8 cellular contexts compared by ENCODE assay signal in genomic region chr1:27099904-27100796, GRCh38. TPM values are rescaled to one million over a fixed set of nuclear protein-coding genes. Genes with fewer than 3 reads are reported as not detected.
DNase-seq lines count a peak whose midpoint lies in the region; TF ChIP-seq lines count a peak whose summit lies in the region.

No MANE protein-coding gene starts in this region.

- intact Hi-C loops in CD14-positive monocyte (cut with micrococcal nuclease), result loop anchor here (5.0 to 10.0 kb wide), 3 partner anchors 97 to 295 kb away; partner anchors contain the start of gene GPR3 (in 1 of the 2)

- H3K27ac Mint-ChIP-seq in CD14-positive monocyte, result peak overlapping the region; percentile 93 to 98 (median 97)

- H3K4me1 ChIP-seq in NT2/D1 (ENCODE audit: insufficient read depth, insufficient read length) (peaks cover 29% of the 10 kb centered on the region), esophagus (ENCODE audit: control insufficient read depth in 2 of 2, insufficient read depth in 2 of 2, low read length in 1 of 2) (peaks cover 0 to 18% of the 10 kb centered on the region in 2 donors), neutrophil (ENCODE audit: control insufficient read depth in 1 of 2, insufficient read depth in 1 of 2, low read depth in 1 of 2, low read length in 1 of 2) (peaks cover 45% of the 10 kb centered on the region in 2 experiments)

- DNase-seq in CD14-positive monocyte (ENCODE audit: low spot score), result no peak
- DNase-seq in NT2/D1 (ENCODE audit: low read depth, low spot score), result no peak
- no peak for DNase-seq in effector CD8-positive, alpha-beta T cell (lab: John Stamatoyannopoulos, UW)
- no peak for DNase-seq in islet precursor cell
- no peak for DNase-seq in NCI-H187 treated with DMSO at 0.1 percent for 48 hours (lab: John Stamatoyannopoulos, UW)
- DNase-seq in effector CD4-positive, alpha-beta T cell, result no peak

- no peak overlapping the region for H3K4me3 ChIP-seq in NT2/D1 (ENCODE audit: insufficient read length, low read depth)
- no peak overlapping the region for H3K4me3 ChIP-seq in esophagus (ENCODE audit: low read depth in 1 of 2, low read length in 2 of 2)
- H3K4me3 ChIP-seq in neutrophil (ENCODE audit: low read depth in 1 of 2, low read length in 1 of 2), result no peak overlapping the region

- no peaks in the 10 kb centered on the region for H3K27me3 ChIP-seq in NT2/D1 (ENCODE audit: insufficient read depth, insufficient read length)
- no peaks in the 10 kb centered on the region for H3K27me3 ChIP-seq in esophagus (ENCODE audit: control insufficient read depth in 1 of 2, insufficient read depth in 2 of 2, low read length in 2 of 2)
- no peaks in the 10 kb centered on the region for H3K27me3 ChIP-seq in neutrophil

- H3K36me3 ChIP-seq in NT2/D1 (ENCODE audit: insufficient read depth, insufficient read length, low read length), result peaks cover 48% of the 10 kb centered on the region
- H3K36me3 ChIP-seq in esophagus (ENCODE audit: control insufficient read depth in 2 of 2, insufficient read depth in 2 of 2, low read length in 1 of 2), result peaks cover 0 to 13% of the 10 kb centered on the region in 2 donors
- H3K36me3 ChIP-seq in neutrophil, result peaks cover 67% of the 10 kb centered on the region

- 73 to 75% methylated on average over 34 of the region's 34 CpGs for WGBS in esophagus, 2 donors

- peak overlapping the region in 1 of 2 donors; percentile 66 for H3K4me3 Mint-ChIP-seq in CD14-positive monocyte

- peaks cover 0 to 7% (median 0%) of the 10 kb centered on the region in 3 donors for H3K27me3 Mint-ChIP-seq in CD14-positive monocyte (ENCODE audit: low read depth in 3 of 3)

- H3K27ac ChIP-seq in esophagus (ENCODE audit: low read depth in 2 of 2, low read length in 1 of 2), result peak overlapping the region; percentile 75 to 91
- peak overlapping the region; percentile 58 for H3K27ac ChIP-seq in neutrophil

- peaks cover 43% of the 10 kb centered on the region for H3K4me1 Mint-ChIP-seq in CD14-positive monocyte

- TF ChIP-seq CTCF in CD14-positive monocyte (IDR thresholded peaks at IDR 0.05) (no peak), neutrophil (IDR thresholded peaks at IDR 0.05) (no peak)

- no peaks in the 10 kb centered on the region for H3K9me3 ChIP-seq in NT2/D1 (ENCODE audit: insufficient read depth, low read length)
- no peaks in the 10 kb centered on the region for H3K9me3 ChIP-seq in esophagus (ENCODE audit: control insufficient read depth in 2 of 2, insufficient read depth in 1 of 2, low read depth in 1 of 2, low read length in 1 of 2)
- H3K9me3 ChIP-seq in neutrophil, result no peaks in the 10 kb centered on the region

- peaks cover 32 to 51% of the 10 kb centered on the region in 2 donors for H3K36me3 Mint-ChIP-seq in CD14-positive monocyte

- peaks cover 0 to 2% (median 0%) of the 10 kb centered on the region in 7 donors for H3K9me3 Mint-ChIP-seq in CD14-positive monocyte

- H3K9ac ChIP-seq in NT2/D1 (ENCODE audit: insufficient read length, low read depth), result peak overlapping the region; percentile 76

RNA-seq across cellular contexts. Expression of gene SLC9A1, which starts 54.8 kb away (rescaled TPM):
- 1 to 10 TPM; 4.5 to 4.6 TPM for polyA plus RNA-seq in CD14-positive monocyte
- polyA plus RNA-seq in esophagus, result 10 to 100 TPM in 1 of 2 donors, 1 to 10 TPM in 1; 9.1 to 16.1 TPM
